19 cellular contexts compared by ENCODE assay signal in the genomic region with DNA sequence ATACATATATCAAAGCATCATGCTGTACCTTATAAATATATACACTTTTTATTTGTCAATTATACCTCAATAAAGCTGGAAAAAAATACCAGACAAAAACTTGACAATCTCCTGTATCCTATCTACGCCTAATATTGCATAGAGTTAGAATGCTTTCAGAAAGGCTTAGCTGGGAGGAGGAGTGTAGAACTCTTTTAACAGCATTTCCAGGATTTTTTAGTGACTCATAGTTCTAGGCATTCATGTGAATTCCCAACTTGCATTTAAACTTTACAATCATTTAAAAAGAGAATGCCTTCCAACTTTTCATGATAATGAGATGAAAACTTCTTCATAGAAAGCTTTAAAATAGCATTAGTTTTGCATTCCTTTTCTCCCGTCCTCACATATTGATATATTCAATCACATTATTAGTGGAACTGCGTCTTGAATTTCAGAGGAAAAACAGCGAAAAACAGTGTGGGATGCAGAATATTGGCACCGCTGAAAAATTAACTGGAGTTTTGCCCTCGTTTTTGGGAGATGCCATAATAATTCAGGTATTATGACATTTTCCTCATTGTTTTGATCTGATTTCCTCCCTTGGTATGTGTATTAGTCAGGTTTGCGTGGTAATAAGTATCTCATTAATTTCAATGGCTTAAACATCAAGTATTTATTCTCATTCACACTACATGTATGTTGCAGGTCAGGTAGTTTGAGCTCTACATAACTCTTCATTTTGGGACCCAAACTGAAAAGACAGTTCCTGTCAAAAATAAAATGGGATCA.
A peak's percentile ranks its signal among the peaks of the same experiment; 100 is the strongest.
DNase-seq lines count a peak whose midpoint lies in the region; ATAC-seq and TF ChIP-seq lines count a peak whose summit lies in the region.
"Had no signal": no experiment of that assay in that cellular context is flagged by ENCODE, and none has a peak within 500 bp of the region (broad histone marks: within the 10 kb centered on the region; RNA-seq: fewer than 3 reads in every experiment).

No MANE protein-coding gene starts in this region.

- no peak overlapping the region for H2AFZ ChIP-seq in GM23338

- H3K36me3 Mint-ChIP-seq in GM23338 (ENCODE audit: low read depth), result no peaks in the 10 kb centered on the region
- no peaks in the 10 kb centered on the region for H3K36me3 Mint-ChIP-seq in naive thymus-derived CD8-positive, alpha-beta T cell
- H3K36me3 Mint-ChIP-seq: activated CD8-positive, alpha-beta memory T cell treated with anti-CD3 and anti-CD28 coated beads, Interleukin-2, amount 10 ng/mL, durations not matched to agents 7 days and 5 days; T-cell had no signal

- no peaks in the 10 kb centered on the region for H3K27me3 ChIP-seq in GM23338 (ENCODE audit: insufficient read depth)
- H3K27me3 ChIP-seq: cardiac muscle cell had no signal

- peaks cover 11% of the 10 kb centered on the region; the same call in 1 of the 2 replicates for H3K4me1 ChIP-seq in GM23338 (ENCODE audit: insufficient read depth)

- H3K4me3 Mint-ChIP-seq in GM23338, result no peak overlapping the region
- H3K4me3 Mint-ChIP-seq in naive thymus-derived CD8-positive, alpha-beta T cell, result no peak overlapping the region
- H3K4me3 Mint-ChIP-seq: activated B cell treated with CpG ODN at 0.5 μM for 24 hours; activated CD8-positive, alpha-beta memory T cell treated with anti-CD3 and anti-CD28 coated beads, Interleukin-2, amount 10 ng/mL, durations not matched to agents 7 days and 5 days; T-cell had no signal

- H3K27me3 Mint-ChIP-seq in GM23338 (ENCODE audit: insufficient read depth, low read depth, poor library complexity), result no peaks in the 10 kb centered on the region
- H3K27me3 Mint-ChIP-seq in naive thymus-derived CD8-positive, alpha-beta T cell, result no peaks in the 10 kb centered on the region
- H3K27me3 Mint-ChIP-seq: activated B cell treated with CpG ODN at 0.5 μM for 24 hours; activated CD8-positive, alpha-beta memory T cell treated with anti-CD3 and anti-CD28 coated beads, Interleukin-2, amount 10 ng/mL, durations not matched to agents 7 days and 5 days; T-cell had no signal

- no peak overlapping the region for H3K4me3 ChIP-seq in GM23338
- H3K4me3 ChIP-seq: cardiac muscle cell had no signal

- H3K9me3 Mint-ChIP-seq in GM23338, result no peaks in the 10 kb centered on the region
- peaks cover 0 to 19% (median 3%) of the 10 kb centered on the region in 9 donors for H3K9me3 Mint-ChIP-seq in naive thymus-derived CD8-positive, alpha-beta T cell
- H3K9me3 Mint-ChIP-seq: activated B cell treated with CpG ODN at 0.5 μM for 24 hours had no signal

- ATAC-seq in GM23338, result no peak
- no peak for ATAC-seq in naive thymus-derived CD8-positive, alpha-beta T cell
- no peak for ATAC-seq in GM19455 (IDR thresholded peaks at IDR 0.05; ENCODE audit: unreplicated experiment)
- ATAC-seq: activated CD8-positive, alpha-beta memory T cell treated with anti-CD3 and anti-CD28 coated beads, Interleukin-2, amount 10 ng/mL, durations not matched to agents 7 days and 5 days; left colon; T-cell had no signal

- peaks cover 6% of the 10 kb centered on the region; the same call in 1 of the 2 replicates for H3K9me2 ChIP-seq in GM23338 (ENCODE audit: insufficient read depth)

- H3K79me2 ChIP-seq in GM23338 (replicated peaks; ENCODE audit: insufficient read depth), result no peaks in the 10 kb centered on the region

- no peak overlapping the region for H3K27ac ChIP-seq in GM23338 (ENCODE audit: low read depth)
- H3K27ac ChIP-seq: cardiac muscle cell had no signal

- no peaks in the 10 kb centered on the region; the same call in 1 of the 2 replicates for H3K36me3 ChIP-seq in GM23338 (ENCODE audit: insufficient read depth)
- H3K36me3 ChIP-seq: cardiac muscle cell had no signal

- DNase-seq in GM23338 (ENCODE audit: low spot score), result peak; percentile 13
- peak; percentile 43 for DNase-seq in amniotic epithelial cell (ENCODE audit: low read depth)
- peak; percentile 4 for DNase-seq in hepatic stellate cell (ENCODE audit: low spot score)
- peak; percentile 52 for DNase-seq in stromal cell of bone marrow (ENCODE audit: low read depth)
- no peak for DNase-seq in DMS153 (lab: John Stamatoyannopoulos, UW)
- DNase-seq in naive thymus-derived CD8-positive, alpha-beta T cell, result no peak
- DNase-seq in activated CD4-positive, CD25-positive, alpha-beta regulatory T cell (lab: John Stamatoyannopoulos, UW), result no peak
- DNase-seq: activated B cell treated with CpG ODN at 0.5 μM for 24 hours; activated CD8-positive, alpha-beta memory T cell treated with anti-CD3 and anti-CD28 coated beads, Interleukin-2, amount 10 ng/mL, durations not matched to agents 7 days and 5 days; activated naive CD4-positive, alpha-beta T cell; glutamatergic neuron; left colon; NCI-H1048; NCI-H2171 treated with DMSO at 0.1 percent for 48 hours; posterior cingulate gyrus; RPMI8226; T-cell had no signal

- H4K20me1 ChIP-seq in GM23338 (replicated peaks; ENCODE audit: insufficient read depth), result no peaks in the 10 kb centered on the region

- TF ChIP-seq CTCF in GM23338 (conservative IDR thresholded peaks at IDR 0.05; ENCODE audit: low read depth in 2 of 2), result no peak

- peaks cover 11% of the 10 kb centered on the region for H3K4me1 Mint-ChIP-seq in GM23338
- H3K4me1 Mint-ChIP-seq in naive thymus-derived CD8-positive, alpha-beta T cell, result peaks cover 0 to 1% (median 0%) of the 10 kb centered on the region in 4 donors
- H3K4me1 Mint-ChIP-seq: activated B cell treated with CpG ODN at 0.5 μM for 24 hours; activated CD8-positive, alpha-beta memory T cell treated with anti-CD3 and anti-CD28 coated beads, Interleukin-2, amount 10 ng/mL, durations not matched to agents 7 days and 5 days; T-cell had no signal

- no peaks in the 10 kb centered on the region for H3F3A ChIP-seq in GM23338 (replicated peaks; ENCODE audit: low read depth)

- peak overlapping the region; percentile 50 for H3K4me2 ChIP-seq in GM23338

- POLR2A ChIA-PET in naive thymus-derived CD8-positive, alpha-beta T cell (lab: Charles Lee), result no interaction called here

- H3K27ac Mint-ChIP-seq in GM23338, result no peak overlapping the region; the same call in 1 of the 2 replicates
- H3K27ac Mint-ChIP-seq in naive thymus-derived CD8-positive, alpha-beta T cell, result no peak overlapping the region
- H3K27ac Mint-ChIP-seq: activated B cell treated with CpG ODN at 0.5 μM for 24 hours; activated CD8-positive, alpha-beta memory T cell treated with anti-CD3 and anti-CD28 coated beads, Interleukin-2, amount 10 ng/mL, durations not matched to agents 7 days and 5 days; T-cell had no signal

TF ChIP-seq in GM23338, 12 proteins besides CTCF, POLR2A, EP300 and RAD21:
- no peak for TF ChIP-seq JUNB (IDR thresholded peaks at IDR 0.05; ENCODE audit: unreplicated experiment)
- no peak for TF ChIP-seq ETS1 (IDR thresholded peaks at IDR 0.05)

Comparison
In these comparisons a context has a peak if more than half of its experiments do, and no peak if none do; other contexts are left out.
1. DNase-seq: peak in GM23338 (single experiment), amniotic epithelial cell (single experiment), hepatic stellate cell (single experiment) and stromal cell of bone marrow (single experiment); none in DMS153 (single experiment), naive thymus-derived CD8-positive, alpha-beta T cell (0 of 10) and activated CD4-positive, CD25-positive, alpha-beta regulatory T cell (0 of 4).